In the genomic region with DNA sequence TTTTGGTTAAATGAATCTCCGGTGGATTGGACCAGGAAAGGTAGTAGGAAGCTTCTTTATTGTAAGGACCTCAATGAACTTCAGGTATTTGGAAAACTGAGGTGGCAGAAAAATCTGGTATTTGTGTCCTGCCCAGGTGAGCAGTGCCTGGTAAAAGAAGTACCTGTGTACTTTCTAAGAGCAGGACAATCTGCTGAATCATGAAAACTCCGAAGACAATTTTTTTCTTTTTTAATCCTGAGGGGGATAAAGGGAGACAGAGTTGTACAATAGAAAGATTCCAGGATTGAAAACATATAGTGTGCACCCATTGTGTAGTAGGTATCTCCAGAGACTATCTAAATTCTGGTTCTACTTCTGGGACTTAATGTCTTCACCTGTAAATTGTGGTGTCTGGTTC, we compare ENCODE assay signal across 33 cellular contexts.
"Had no signal": no experiment of that assay in that cellular context is flagged by ENCODE, and none has a peak within 500 bp of the region (broad histone marks: within the 10 kb centered on the region; RNA-seq: fewer than 3 reads in every experiment).

No MANE protein-coding gene starts in this region.

- ATAC-seq: activated naive CD4-positive, alpha-beta T cell treated with anti-CD3 and anti-CD28 coated beads, Interleukin-2, amount 50 U/mL, for 72 hours; activated naive CD8-positive, alpha-beta T cell treated with anti-CD3 and anti-CD28 coated beads, Interleukin-2, amount 50 U/mL, for 24 hours; activated T-cell treated with anti-CD3 and anti-CD28 coated beads, Interleukin-2, amount 50 U/mL, for 4 hours; activated T-cell treated with anti-CD3 and anti-CD28 coated beads, Interleukin-2, amount 50 U/mL, for 72 hours; activated T-helper 17 cell treated with anti-CD3 and anti-CD28 coated beads, Interleukin-2, amount 50 U/mL, for 72 hours; body of pancreas had no signal

- H3K36me3 ChIP-seq: adrenal gland, ascending aorta, brain microvascular endothelial cell, breast epithelium, cardiac muscle cell had no signal

- H3K4me1 ChIP-seq: adrenal gland, ascending aorta, breast epithelium had no signal

- DNase-seq: activated effector memory CD4-positive, alpha-beta T cell treated with anti-CD3 and anti-CD28 coated beads, Interleukin-2, amount 50 U/mL, for 16 hours; activated effector memory CD4-positive, alpha-beta T cell treated with Interleukin-2 at 50 U/mL for 16 hours; activated gamma-delta T cell; activated gamma-delta T cell treated with Interleukin-2 at 50 U/mL for 16 hours; activated naive CD4-positive, alpha-beta T cell; activated naive CD4-positive, alpha-beta T cell treated with anti-CD3 and anti-CD28 coated beads for 36 hours; activated naive CD4-positive, alpha-beta T cell treated with anti-CD3 and anti-CD28 coated beads, Interleukin-2, amount 10 ng/mL, durations not matched to agents 7 days and 5 days; activated naive CD4-positive, alpha-beta T cell treated with anti-CD3 and anti-CD28 coated beads, Interleukin-2, amount 50 U/mL, for 16 hours; activated naive CD4-positive, alpha-beta T cell treated with Interleukin-2 at 50 U/mL for 16 hours; activated naive CD8-positive, alpha-beta T cell treated with anti-CD3 and anti-CD28 coated beads for 36 hours; activated naive CD8-positive, alpha-beta T cell treated with anti-CD3 and anti-CD28 coated beads, Interleukin-2, amount 10 ng/mL, durations not matched to agents 7 days and 5 days; activated naive CD8-positive, alpha-beta T cell treated with anti-CD3 and anti-CD28 coated beads, Interleukin-2, amount 50 U/mL, for 24 hours; activated T-cell treated with anti-CD3 and anti-CD28 coated beads, Interleukin-2, amount 50 U/mL, for 4 hours; activated T-cell treated with anti-CD3 and anti-CD28 coated beads, Interleukin-2, amount 50 U/mL, for 48 hours; activated T-cell treated with anti-CD3 and anti-CD28 coated beads, Interleukin-2, amount 50 U/mL, for 72 hours; adrenal gland; amniotic stem cell; amygdala; anterior cingulate cortex; aorta; body of pancreas; brain microvascular endothelial cell; caudate nucleus; central memory CD4-positive, alpha-beta T cell; cerebellar nuclear complex had no signal

- H3K27me3 ChIP-seq: adrenal gland, ascending aorta, body of pancreas, brain microvascular endothelial cell, breast epithelium, cardiac muscle cell had no signal

- H3K4me3 ChIP-seq: adrenal gland, ascending aorta, body of pancreas, breast epithelium, cardiac muscle cell had no signal

- H3K27ac ChIP-seq: adrenal gland, ascending aorta, body of pancreas, brain microvascular endothelial cell, breast epithelium, cardiac muscle cell had no signal

- H3K9me3 ChIP-seq: adrenal gland, ascending aorta, body of pancreas, breast epithelium had no signal

- FAIRE-seq: astrocyte, bronchial epithelial cell, colon had no signal
